In the genomic region with DNA sequence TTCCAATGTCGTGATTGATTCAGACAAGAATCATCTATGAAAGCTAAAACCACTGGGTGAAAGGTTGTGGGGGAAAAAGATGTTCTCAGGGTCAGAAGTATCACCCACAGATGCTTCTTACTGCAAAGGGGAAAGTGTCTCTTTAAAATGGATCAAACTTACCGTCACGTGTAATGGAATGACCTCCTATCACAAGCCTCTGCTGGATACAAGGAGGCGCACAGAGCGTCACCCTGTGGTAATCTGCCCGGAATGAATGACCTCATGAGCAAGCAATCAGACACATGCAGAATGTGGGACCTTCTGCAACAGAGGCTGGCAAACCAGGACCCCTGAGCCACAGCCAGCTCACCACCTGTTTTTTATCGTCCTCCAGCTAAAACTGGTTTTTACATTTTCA, we compare ENCODE assay signal across 1 cellular context.
TF ChIP-seq lines count a peak whose summit lies in the region.

No MANE protein-coding gene starts in this region.

TF ChIP-seq in HepG2, 621 proteins besides CTCF, POLR2A, EP300 and RAD21:
- TF ChIP-seq CREB1 (IDR thresholded peaks at IDR 0.05), result 0 out of 2 replicates have a peak, but pooled peaks have one; percentile 24
- TF ChIP-seq CREB1 (CRISPR knock-in tag; IDR thresholded peaks at IDR 0.05), result no peak
- TF ChIP-seq ZSCAN22 (CRISPR knock-in tag; IDR thresholded peaks at IDR 0.05), result no peak
- no peak for TF ChIP-seq NRL (CRISPR knock-in tag; IDR thresholded peaks at IDR 0.05; ENCODE audit: borderline replicate concordance)
